In genomic region chr3:186922224-186922623, GRCh38 we compare ENCODE assay signal across 18 cellular contexts. TPM values are rescaled to one million over a fixed set of nuclear protein-coding genes. Genes with fewer than 3 reads are reported as not detected.
DNase-seq lines count a peak whose midpoint lies in the region; ATAC-seq, FAIRE-seq and TF ChIP-seq lines count a peak whose summit lies in the region.
"Had no signal": no experiment of that assay in that cellular context is flagged by ENCODE, and none has a peak within 500 bp of the region (broad histone marks: within the 10 kb centered on the region; RNA-seq: fewer than 3 reads in every experiment).

No MANE protein-coding gene starts in this region.

- H3K27ac ChIP-seq in K562 (ENCODE audit: extremely low read depth, low read depth, low read length): no peak overlapping the region
- H3K27ac ChIP-seq in kidney (ENCODE audit: low read depth in 2 of 2, low read length in 2 of 2): no peak overlapping the region
- no peak overlapping the region for H3K27ac ChIP-seq in trophoblast cell (ENCODE audit: low read depth, low read length)
- H3K27ac ChIP-seq: BLaER1 treated with 17β-estradiol and CSF1 and Interleukin-3, amounts not matched to agents 10 nM and 100 nM; GM23248 had no signal

- H3K27me3 Mint-ChIP-seq in activated naive CD4-positive, alpha-beta T cell treated with anti-CD3 and anti-CD28 coated beads, Interleukin-2, amount 50 U/mL, for 24 hours: no peaks in the 10 kb centered on the region
- H3K27me3 Mint-ChIP-seq: CD4-positive, CD25-positive, alpha-beta regulatory T cell had no signal

- H3K4me1 ChIP-seq in K562 (replicated peaks in 1 of 2; ENCODE audit: control insufficient read depth in 2 of 2, insufficient read depth in 2 of 2, low read length in 2 of 2) (peaks cover 5 to 28% of the 10 kb centered on the region in 2 experiments; a peak in 4 of 5 replicates), kidney (ENCODE audit: control insufficient read depth in 1 of 2, insufficient read depth in 1 of 2, low read depth in 1 of 2, low read length in 2 of 2) (peaks cover 0 to 4% of the 10 kb centered on the region in 2 donors), trophoblast cell (ENCODE audit: control insufficient read depth in 1 of 2, insufficient read depth in 2 of 2, low read length in 2 of 2) (no peaks in the 10 kb centered on the region)

- no peak overlapping the region for H2AK5ac ChIP-seq in trophoblast cell (ENCODE audit: low read length)

- no peaks in the 10 kb centered on the region for H3K9me3 ChIP-seq in K562 (replicated peaks; ENCODE audit: control insufficient read depth, insufficient read depth, low read depth, low read length)
- H3K9me3 ChIP-seq in kidney (ENCODE audit: control insufficient read depth in 1 of 2, low read length in 2 of 2): no peaks in the 10 kb centered on the region
- no peaks in the 10 kb centered on the region for H3K9me3 ChIP-seq in trophoblast cell (ENCODE audit: insufficient read depth, low read depth, low read length)
- H3K9me3 ChIP-seq: BLaER1 treated with 17β-estradiol and CSF1 and Interleukin-3, amounts not matched to agents 10 nM and 100 nM had no signal

- CTCF ChIA-PET in K562 (lab: Yijun Ruan, JAX; ENCODE audit: low intra/inter-chr PET ratio): no interaction called here

- ATAC-seq in K562: no peak
- ATAC-seq: GM12878 had no signal

- H3K4me2 ChIP-seq in K562 (ENCODE audit: insufficient read depth, low read length) (no peak overlapping the region), trophoblast cell (ENCODE audit: low read length) (no peak overlapping the region)
- H3K4me2 ChIP-seq: BLaER1 treated with 17β-estradiol and CSF1 and Interleukin-3, amounts not matched to agents 10 nM and 100 nM had no signal

- H2AFZ ChIP-seq in K562 (ENCODE audit: low read depth, low read length) (peak overlapping the region; percentile 52; the same call in 1 of the 2 replicates), trophoblast cell (ENCODE audit: insufficient read depth, low read length, poor library complexity) (no peak overlapping the region)
- H2AFZ ChIP-seq: GM23248 had no signal

- POLR2A ChIA-PET in K562 (lab: Yijun Ruan, JAX): interaction anchor here (1.1 to 2.8 kb wide), 3 partner anchors 9 to 138 kb away, joined by 3 to 14 read pairs (median 3); no protein-coding TSS in a partner anchor

- H4K20me1 ChIP-seq in K562 (replicated peaks; ENCODE audit: control insufficient read depth, insufficient read depth, low read length): no peaks in the 10 kb centered on the region
- H4K20me1 ChIP-seq: BLaER1 treated with 17β-estradiol and CSF1 and Interleukin-3, amounts not matched to agents 10 nM and 100 nM had no signal

- TF ChIP-seq POLR2A in K562 (conservative IDR thresholded peaks at IDR 0.05): no peak

- H3K36me3 ChIP-seq in K562 (ENCODE audit: control insufficient read depth, insufficient read depth, low read length): no peaks in the 10 kb centered on the region
- H3K36me3 ChIP-seq in kidney (ENCODE audit: control insufficient read depth in 1 of 2, insufficient read depth in 2 of 2, low read length in 2 of 2): no peaks in the 10 kb centered on the region
- no peaks in the 10 kb centered on the region for H3K36me3 ChIP-seq in trophoblast cell (ENCODE audit: control insufficient read depth in 1 of 2, insufficient read depth in 2 of 2, low read length in 2 of 2)
- H3K36me3 ChIP-seq: BLaER1 treated with 17β-estradiol and CSF1 and Interleukin-3, amounts not matched to agents 10 nM and 100 nM had no signal

- no peak overlapping the region for H3K9ac ChIP-seq in K562 (ENCODE audit: insufficient read depth in 1 of 2, low read depth in 2 of 2, low read length in 2 of 2)
- H3K9ac ChIP-seq in kidney (ENCODE audit: low read length in 2 of 2): no peak overlapping the region
- no peak overlapping the region for H3K9ac ChIP-seq in trophoblast cell (ENCODE audit: low read length)
- H3K9ac ChIP-seq: BLaER1 treated with 17β-estradiol and CSF1 and Interleukin-3, amounts not matched to agents 10 nM and 100 nM; GM23248 had no signal

- no peak overlapping the region for H4K8ac ChIP-seq in trophoblast cell (ENCODE audit: low read depth, low read length)

- H3K36me3 Mint-ChIP-seq in activated naive CD4-positive, alpha-beta T cell treated with anti-CD3 and anti-CD28 coated beads, Interleukin-2, amount 50 U/mL, for 24 hours: no peaks in the 10 kb centered on the region
- H3K36me3 Mint-ChIP-seq: CD4-positive, CD25-positive, alpha-beta regulatory T cell had no signal

- H4K12ac ChIP-seq in trophoblast cell (ENCODE audit: low read depth, low read length): no peak overlapping the region

- no peak overlapping the region for H3K4me3 Mint-ChIP-seq in activated naive CD4-positive, alpha-beta T cell treated with anti-CD3 and anti-CD28 coated beads, Interleukin-2, amount 50 U/mL, for 24 hours
- H3K4me3 Mint-ChIP-seq: CD4-positive, CD25-positive, alpha-beta regulatory T cell; H9 had no signal

- intact Hi-C loops in K562 (cut with micrococcal nuclease) (no loop called here), kidney (cut with DNase I) (no loop called here)

- H2BK120ac ChIP-seq in trophoblast cell (ENCODE audit: insufficient read depth, low read length, poor library complexity): no peak overlapping the region

- no peak overlapping the region for H3K4ac ChIP-seq in trophoblast cell (ENCODE audit: low read depth, low read length)

- TF ChIP-seq RAD21 in K562 (CRISPR knock-in tag; conservative IDR thresholded peaks at IDR 0.05 in 1 of 2, IDR thresholded peaks at IDR 0.05 in 1 of 2): no peak

- no peak for TF ChIP-seq CTCF in K562 (IDR thresholded peaks at IDR 0.05 in 2 of 3, conservative IDR thresholded peaks at IDR 0.05 in 1 of 3; ENCODE audit: insufficient read depth in 2 of 3, low read depth in 1 of 3, low read length in 3 of 3)
- TF ChIP-seq CTCF in kidney (IDR thresholded peaks at IDR 0.05; ENCODE audit: borderline replicate concordance, extremely low read depth, insufficient read depth): no peak

- TF ChIP-seq EP300 in K562 (IDR thresholded peaks at IDR 0.05; ENCODE audit: low read length): no peak

- H3K9me3 Mint-ChIP-seq in activated naive CD4-positive, alpha-beta T cell treated with anti-CD3 and anti-CD28 coated beads, Interleukin-2, amount 50 U/mL, for 24 hours: no peaks in the 10 kb centered on the region
- H3K9me3 Mint-ChIP-seq: CD4-positive, CD25-positive, alpha-beta regulatory T cell; H9 had no signal

- no peak for DNase-seq in activated naive CD4-positive, alpha-beta T cell treated with Interleukin-2 at 50 U/mL for 16 hours
- no peak for DNase-seq in K562 (ENCODE audit: extremely low read depth in 1 of 4, low spot score in 3 of 4)
- peak; percentile 63 for DNase-seq in kidney
- DNase-seq in trophoblast cell: no peak
- no peak for DNase-seq in stimulated activated CD4-positive, alpha-beta T cell treated with anti-CD3 and anti-CD28 coated beads, Interleukin-4, amount 100 ng/mL, for 1 hour
- DNase-seq in NCI-H128 (lab: John Stamatoyannopoulos, UW; ENCODE audit: unreplicated experiment): no peak
- no peak for DNase-seq in NCI-H748 (lab: John Stamatoyannopoulos, UW; ENCODE audit: unreplicated experiment)
- DNase-seq: ACHN; Calu3; CD4-positive, CD25-positive, alpha-beta regulatory T cell; DMS 273 treated with DMSO at 0.1 percent for 48 hours; DMS79; GM23248; H9 had no signal

- no peaks in the 10 kb centered on the region for H3K79me1 ChIP-seq in trophoblast cell (ENCODE audit: low read length)

- peak overlapping the region; percentile 3 for H4K91ac ChIP-seq in trophoblast cell (ENCODE audit: low read depth, low read length)

- peak overlapping the region; percentile 70 for H3K27ac Mint-ChIP-seq in activated naive CD4-positive, alpha-beta T cell treated with anti-CD3 and anti-CD28 coated beads, Interleukin-2, amount 50 U/mL, for 24 hours
- H3K27ac Mint-ChIP-seq: CD4-positive, CD25-positive, alpha-beta regulatory T cell; H9 had no signal

- H3K4me3 ChIP-seq in K562 (no peak overlapping the region), kidney (ENCODE audit: low read length in 2 of 2) (no peak overlapping the region), trophoblast cell (ENCODE audit: low read depth, low read length) (no peak overlapping the region)
- H3K4me3 ChIP-seq: BLaER1 treated with 17β-estradiol and CSF1 and Interleukin-3, amounts not matched to agents 10 nM and 100 nM; GM12878; GM23248 had no signal

- in situ Hi-C loops in K562 (cut with MboI): no loop called here

- H3K18ac ChIP-seq in trophoblast cell (ENCODE audit: low read length): no peak overlapping the region

- no peak for FAIRE-seq in K562 (lab: Jason Lieb, UNC)
- FAIRE-seq in kidney (lab: Jason Lieb, UNC): no peak
- FAIRE-seq: GM12878, GM18507 had no signal

- no peak overlapping the region for H3K14ac ChIP-seq in trophoblast cell (ENCODE audit: low read length)

- no peak overlapping the region for H2BK5ac ChIP-seq in trophoblast cell (ENCODE audit: low read depth, low read length, poor library complexity)

- peaks cover 13% of the 10 kb centered on the region for H3K4me1 Mint-ChIP-seq in activated naive CD4-positive, alpha-beta T cell treated with anti-CD3 and anti-CD28 coated beads, Interleukin-2, amount 50 U/mL, for 24 hours

- no TSS peak for BruUV-seq in K562 (replicated peaks; lab: Mats Ljungman, UMichigan)

- H2BK12ac ChIP-seq in trophoblast cell (ENCODE audit: low read length): no peak overlapping the region

- no peaks in the 10 kb centered on the region for H3K27me3 ChIP-seq in K562 (ENCODE audit: control insufficient read depth in 2 of 2, insufficient read depth in 2 of 2, low read length in 2 of 2)
- H3K27me3 ChIP-seq in trophoblast cell (ENCODE audit: insufficient read depth, low read length): no peaks in the 10 kb centered on the region
- H3K27me3 ChIP-seq: BLaER1 treated with 17β-estradiol and CSF1 and Interleukin-3, amounts not matched to agents 10 nM and 100 nM had no signal

- H3K23ac ChIP-seq in trophoblast cell (ENCODE audit: low read length): no peak overlapping the region

- H3K9me1 ChIP-seq in K562 (ENCODE audit: control insufficient read depth, insufficient read depth, low read length): no peaks in the 10 kb centered on the region

- 84% methylated on average over 9 of the region's 9 CpGs for WGBS in K562 (ENCODE audit: insufficient coverage, low coverage, missing lambda C conversion rate)
- WGBS in trophoblast cell (ENCODE audit: extremely low coverage, insufficient coverage, insufficient read length): no CpG with 5 or more reads among the region's 9 CpGs

- H3K79me2 ChIP-seq in K562 (ENCODE audit: control insufficient read depth, insufficient read depth, low read length) (no peaks in the 10 kb centered on the region), trophoblast cell (ENCODE audit: control insufficient read depth, insufficient read depth, low read length, poor library complexity) (no peaks in the 10 kb centered on the region)

RNA-seq across cellular contexts. Expression of gene ST6GAL1, which starts 8.1 kb away (rescaled TPM):
- 401 and 438 TPM in 2 replicates for total RNA-seq in K562 (2011; cell fraction: chromatin; rRNA removed; ENCODE audit: low replicate concordance)
- total RNA-seq in K562 (2011; cell fraction: nucleolus; rRNA removed): 288 and 318 TPM in 2 replicates
- 391 and 510 TPM in 2 replicates for total RNA-seq in K562 (2011; cell fraction: nucleoplasm; rRNA removed)
- total RNA-seq in K562 (2014; rRNA removed) (57.1 and 57.4 TPM in 2 replicates), K562 (2014; rRNA removed; fragmentation: Illumina TruSeq; extraction: Trizol) (71.0 and 79.0 TPM in 2 replicates), K562 (2015; rRNA removed; fragmentation: Illumina TruSeq; extraction: Trizol) (39.3 and 42.3 TPM in 2 replicates), K562 (2021) (114 and 135 TPM in 2 replicates), kidney (236 TPM)
- polyA plus RNA-seq in K562 (2011; rRNA removed) (93.3 and 144 TPM in 2 replicates), K562 (2014; fragmentation: Illumina TruSeq; extraction: Trizol) (108 and 145 TPM in 2 replicates), K562 (2014; fragmentation: Nextera tagmentation; extraction: Ambion mirVana) (10 to 100 TPM; 31.9 to 43.0 TPM), K562 (2014; rRNA removed) (74.1 and 80.6 TPM in 2 replicates), kidney (ENCODE audit: insufficient read depth, low read depth, low replicate concordance) (62.6 TPM)
- 75.4 and 100 TPM in 2 replicates for polyA plus RNA-seq in K562 (2011; cell fraction: cytosol; rRNA removed)
- 62.0 and 106 TPM in 2 replicates for polyA plus RNA-seq in K562 (2011; cell fraction: nucleus; rRNA removed)
- 65.3 and 96.3 TPM in 2 replicates for polyA plus RNA-seq in K562 (2012)
- polyA minus RNA-seq in K562 (2011; rRNA and poly(A)+ RNA removed): 163 and 272 TPM in 2 replicates
- polyA minus RNA-seq in K562 (2011; cell fraction: cytosol; rRNA and poly(A)+ RNA removed): 58.4 and 107 TPM in 2 replicates
- 86.4 and 113 TPM in 2 replicates for polyA minus RNA-seq in K562 (2011; cell fraction: nucleus; rRNA and poly(A)+ RNA removed)
- polyA plus RNA-seq in trophoblast cell (2013): 4.2 and 4.5 TPM in 2 replicates
- total RNA-seq: GM23248 had no signal
